Comparison of ENCODE assay signal across 8 cellular contexts in the genomic region with DNA sequence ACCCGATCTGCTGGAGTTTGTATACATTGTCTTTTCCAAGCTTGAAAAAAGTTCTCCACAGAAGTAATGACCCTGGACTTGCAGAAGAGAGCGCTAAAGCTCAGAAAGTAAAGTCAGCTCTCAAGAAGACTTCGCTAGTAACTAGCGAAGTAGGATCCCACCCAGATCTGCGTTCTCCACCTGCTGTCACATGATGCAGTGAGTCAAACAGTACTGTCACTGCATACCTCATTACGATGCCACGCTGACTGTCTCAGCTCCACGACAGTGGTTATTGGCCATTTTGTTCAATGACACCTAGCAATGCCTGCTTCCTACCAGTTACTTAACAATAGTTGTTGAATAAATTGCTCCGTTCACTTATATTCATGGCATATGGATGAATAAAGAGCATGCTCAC. TPM values are rescaled to one million over a fixed set of nuclear protein-coding genes. Genes with fewer than 3 reads are reported as not detected.
A peak's percentile ranks its signal among the peaks of the same experiment; 100 is the strongest.
DNase-seq lines count a peak whose midpoint lies in the region; ATAC-seq, FAIRE-seq and TF ChIP-seq lines count a peak whose summit lies in the region.

No MANE protein-coding gene starts in this region.

- no peaks in the 10 kb centered on the region for H3K9me3 Mint-ChIP-seq in activated T-helper 17 cell treated with anti-CD3 and anti-CD28 coated beads, Interleukin-2, amount 50 U/mL, for 72 hours

- H3K4me1 ChIP-seq in cardiac muscle cell (ENCODE audit: low read depth) = no peaks in the 10 kb centered on the region

- no peaks in the 10 kb centered on the region for H3K4me1 Mint-ChIP-seq in activated T-helper 17 cell treated with anti-CD3 and anti-CD28 coated beads, Interleukin-2, amount 50 U/mL, for 72 hours

- H3K27me3 ChIP-seq in AG04450 (ENCODE audit: control insufficient read depth, insufficient read depth, low read length) = no peaks in the 10 kb centered on the region
- peaks cover 17% of the 10 kb centered on the region for H3K27me3 ChIP-seq in cardiac muscle cell

- no peak overlapping the region; the same call in 1 of the 2 replicates for H3K4me3 ChIP-seq in AG04450 (ENCODE audit: low read depth, low read length)
- H3K4me3 ChIP-seq in cardiac muscle cell = no peak overlapping the region

- H3K27ac Mint-ChIP-seq in activated T-helper 17 cell treated with anti-CD3 and anti-CD28 coated beads, Interleukin-2, amount 50 U/mL, for 72 hours = no peak overlapping the region

- CTCF ChIA-PET in AG04450 (lab: Charles Lee) = interaction anchor here (0.6 to 4.2 kb wide), 33 partner anchors 9 to 482 kb away, joined by 3 to 72 read pairs (median 4); a partner anchor contains a TSS

- peak; percentile 60 for FAIRE-seq in GM12891 (lab: Jason Lieb, UNC)

- no peak for TF ChIP-seq POLR2A in GM12891 (IDR thresholded peaks at IDR 0.05; ENCODE audit: low read depth, low read length)

- no peaks in the 10 kb centered on the region for H3K36me3 ChIP-seq in cardiac muscle cell

- H3K4me3 Mint-ChIP-seq in activated T-helper 17 cell treated with anti-CD3 and anti-CD28 coated beads, Interleukin-2, amount 50 U/mL, for 72 hours = no peak overlapping the region

- TF ChIP-seq CTCF in AG04450 (IDR thresholded peaks at IDR 0.05; ENCODE audit: low read depth, low read length) (peak; percentile 84), cardiac muscle cell (IDR thresholded peaks at IDR 0.05; ENCODE audit: low read depth, low read length) (peak; percentile 76)

- H3K27ac ChIP-seq in AG04450 (ENCODE audit: low read depth, low read length) (no peak overlapping the region), cardiac muscle cell (no peak overlapping the region)

- peaks cover 55% of the 10 kb centered on the region for H3K27me3 Mint-ChIP-seq in activated T-helper 17 cell treated with anti-CD3 and anti-CD28 coated beads, Interleukin-2, amount 50 U/mL, for 72 hours

- DNase-seq in AG04450 (ENCODE audit: low read depth, low spot score) (peak; percentile 81), GM12891 (ENCODE audit: insufficient read length, low spot score) (peak; percentile 24), NCI-H2196 treated with DMSO at 0.1 percent for 48 hours (lab: John Stamatoyannopoulos, UW; ENCODE audit: unreplicated experiment) (peak; percentile 83), cardiac muscle cell (ENCODE audit: low read depth in 1 of 2, low spot score in 1 of 2) (peak; percentile 65 to 87), retina (peak; percentile 69)

- H3K9me3 ChIP-seq in AG04450 (ENCODE audit: control insufficient read depth, insufficient read depth, low read length) (peaks cover 8% of the 10 kb centered on the region), cardiac muscle cell (ENCODE audit: low read depth) (no peaks in the 10 kb centered on the region)

- peak; percentile 83 for ATAC-seq in HG02973 (IDR thresholded peaks at IDR 0.05; ENCODE audit: unreplicated experiment)
- ATAC-seq in activated T-helper 17 cell treated with anti-CD3 and anti-CD28 coated beads, Interleukin-2, amount 50 U/mL, for 72 hours (replicated peaks) = peak; percentile 98
- no peak for ATAC-seq in GM19455 (IDR thresholded peaks at IDR 0.05; ENCODE audit: unreplicated experiment)

- no peaks in the 10 kb centered on the region for H3K36me3 Mint-ChIP-seq in activated T-helper 17 cell treated with anti-CD3 and anti-CD28 coated beads, Interleukin-2, amount 50 U/mL, for 72 hours (ENCODE audit: low read depth)

- POLR2A ChIA-PET in AG04450 (lab: Yijun Ruan, JAX) = interaction anchor here (0.9 to 1.2 kb wide), 4 partner anchors 230 to 466 kb away, joined by 3 to 4 read pairs (median 3); a partner anchor contains a TSS

TF ChIP-seq in GM12891, 5 proteins besides CTCF, POLR2A, EP300 and RAD21:
- no peak for TF ChIP-seq POLR2AphosphoS5 (IDR thresholded peaks at IDR 0.05; ENCODE audit: low read depth, low read length)

RNA-seq across cellular contexts. Expression of a gene that starts 29.7 kb away (rescaled TPM):
- 250 and 344 TPM in 2 replicates for polyA plus RNA-seq in AG04450 (2011; rRNA removed)
- 105 and 186 TPM in 2 replicates for polyA minus RNA-seq in AG04450 (2011; rRNA and poly(A)+ RNA removed)
- polyA plus RNA-seq in GM12891 (2012; ENCODE audit: low read depth, missing spikeins) = 542 TPM
- 100 to 1,000 TPM; 165 to 192 TPM for total RNA-seq in activated T-helper 17 cell treated with anti-CD3 and anti-CD28 coated beads, Interleukin-2, amount 50 U/mL, for 72 hours
- total RNA-seq in cardiac muscle cell = 254 and 501 TPM in 2 replicates
- polyA plus RNA-seq in cardiac muscle cell = 417 and 502 TPM in 2 replicates

Comparison
In these comparisons a context has a peak if more than half of its experiments do, and no peak if none do; other contexts are left out.
1. DNase-seq: peak in every context shown above with its lines; median percentile 83 in NCI-H2196 treated with DMSO at 0.1 percent for 48 hours; 81 in AG04450; 76 in cardiac muscle cell; 69 in retina; 24 in GM12891.